ENCODE assay signal across 1 cellular context in the genomic region with DNA sequence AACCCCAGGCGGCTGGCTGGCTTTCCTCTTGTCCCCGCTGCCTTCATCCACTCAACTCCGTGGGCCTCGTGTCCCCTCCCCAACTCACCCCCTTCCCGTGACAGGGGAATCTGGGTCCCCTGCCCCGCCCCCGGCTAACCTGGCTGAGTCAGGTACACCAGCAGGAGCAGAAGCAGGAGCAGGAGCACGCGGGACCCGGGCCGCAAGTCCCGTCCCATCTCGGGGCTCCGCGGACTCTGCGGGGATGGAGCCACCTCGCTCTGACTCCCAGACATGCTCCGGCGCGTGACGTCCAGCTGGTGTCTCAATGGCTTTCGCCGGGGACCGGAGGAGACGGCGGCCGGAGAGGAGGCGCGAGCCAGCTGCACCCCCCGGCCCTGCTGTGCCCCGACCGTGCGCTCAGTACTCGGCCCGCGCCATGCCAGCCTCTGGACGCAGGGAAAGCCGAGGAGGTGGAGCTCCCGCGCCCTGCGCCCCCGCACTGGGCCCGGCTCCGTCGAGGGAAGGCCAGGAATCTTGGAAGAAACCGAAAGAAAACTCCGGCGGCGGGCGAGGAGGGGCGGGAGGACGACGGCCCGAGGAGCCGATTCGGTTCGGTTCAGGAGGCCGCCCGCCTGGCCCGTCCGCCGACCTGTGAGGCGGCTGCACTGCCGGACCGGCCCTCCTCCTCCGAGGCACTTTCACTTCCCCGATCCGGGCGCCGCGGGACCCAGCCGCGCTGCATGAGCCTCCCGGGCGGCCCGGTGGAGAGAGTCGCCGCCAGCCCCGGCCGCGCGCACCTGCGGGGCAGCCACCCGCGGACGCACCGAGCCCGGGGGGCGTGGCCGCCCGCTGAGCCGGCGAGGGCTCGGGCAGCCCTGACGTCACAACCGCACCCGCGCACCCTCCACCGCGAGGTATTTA.
TF ChIP-seq lines count a peak whose summit lies in the region.

A gene with protein sequence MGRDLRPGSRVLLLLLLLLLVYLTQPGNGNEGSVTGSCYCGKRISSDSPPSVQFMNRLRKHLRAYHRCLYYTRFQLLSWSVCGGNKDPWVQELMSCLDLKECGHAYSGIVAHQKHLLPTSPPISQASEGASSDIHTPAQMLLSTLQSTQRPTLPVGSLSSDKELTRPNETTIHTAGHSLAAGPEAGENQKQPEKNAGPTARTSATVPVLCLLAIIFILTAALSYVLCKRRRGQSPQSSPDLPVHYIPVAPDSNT (minus strand): TSS at position 807 of the 903 bp plus-strand sequence. CDS start 589 bp downstream, at position 218.
A gene with protein sequence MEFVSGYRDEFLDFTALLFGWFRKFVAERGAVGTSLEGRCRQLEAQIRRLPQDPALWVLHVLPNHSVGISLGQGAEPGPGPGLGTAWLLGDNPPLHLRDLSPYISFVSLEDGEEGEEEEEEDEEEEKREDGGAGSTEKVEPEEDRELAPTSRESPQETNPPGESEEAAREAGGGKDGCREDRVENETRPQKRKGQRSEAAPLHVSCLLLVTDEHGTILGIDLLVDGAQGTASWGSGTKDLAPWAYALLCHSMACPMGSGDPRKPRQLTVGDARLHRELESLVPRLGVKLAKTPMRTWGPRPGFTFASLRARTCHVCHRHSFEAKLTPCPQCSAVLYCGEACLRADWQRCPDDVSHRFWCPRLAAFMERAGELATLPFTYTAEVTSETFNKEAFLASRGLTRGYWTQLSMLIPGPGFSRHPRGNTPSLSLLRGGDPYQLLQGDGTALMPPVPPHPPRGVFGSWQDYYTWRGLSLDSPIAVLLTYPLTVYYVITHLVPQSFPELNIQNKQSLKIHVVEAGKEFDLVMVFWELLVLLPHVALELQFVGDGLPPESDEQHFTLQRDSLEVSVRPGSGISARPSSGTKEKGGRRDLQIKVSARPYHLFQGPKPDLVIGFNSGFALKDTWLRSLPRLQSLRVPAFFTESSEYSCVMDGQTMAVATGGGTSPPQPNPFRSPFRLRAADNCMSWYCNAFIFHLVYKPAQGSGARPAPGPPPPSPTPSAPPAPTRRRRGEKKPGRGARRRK (plus strand): TSS at position 712 of the 903 bp plus-strand sequence. CDS start 716 bp downstream, outside the sequence.

TF ChIP-seq in HepG2, 621 proteins besides CTCF, POLR2A, EP300 and RAD21 (continued from another document and continues in another):
- TF ChIP-seq CEBPZ (IDR thresholded peaks at IDR 0.05; ENCODE audit: low read length): no peak
- TF ChIP-seq ZNF432 (CRISPR knock-in tag; IDR thresholded peaks at IDR 0.05; ENCODE audit: borderline replicate concordance): no peak
- TF ChIP-seq CBX2 (IDR thresholded peaks at IDR 0.05; ENCODE audit: low read depth, low read length): no peak
- TF ChIP-seq CBX2 (CRISPR knock-in tag; IDR thresholded peaks at IDR 0.05; ENCODE audit: low read depth): no peak
- no peak for TF ChIP-seq SP1 (IDR thresholded peaks at IDR 0.05)
- TF ChIP-seq SP1 (CRISPR knock-in tag; IDR thresholded peaks at IDR 0.05): no peak; the same call in 1 of the 2 replicates
- TF ChIP-seq SATB2 (CRISPR knock-in tag; IDR thresholded peaks at IDR 0.05): no peak
- TF ChIP-seq NCOA2 (CRISPR knock-in tag; IDR thresholded peaks at IDR 0.05): no peak
- TF ChIP-seq ZBTB8A (CRISPR knock-in tag; IDR thresholded peaks at IDR 0.05; ENCODE audit: borderline replicate concordance, low read depth): 0 out of 2 replicates have a peak, but pooled peaks have one; percentile 68
- TF ChIP-seq CREB3 (CRISPR knock-in tag; IDR thresholded peaks at IDR 0.05): 0 out of 2 replicates have a peak, but pooled peaks have one; percentile 4
- TF ChIP-seq ZNF274 (CRISPR knock-in tag; IDR thresholded peaks at IDR 0.05): peak; percentile 82
- TF ChIP-seq, protein P1, sequence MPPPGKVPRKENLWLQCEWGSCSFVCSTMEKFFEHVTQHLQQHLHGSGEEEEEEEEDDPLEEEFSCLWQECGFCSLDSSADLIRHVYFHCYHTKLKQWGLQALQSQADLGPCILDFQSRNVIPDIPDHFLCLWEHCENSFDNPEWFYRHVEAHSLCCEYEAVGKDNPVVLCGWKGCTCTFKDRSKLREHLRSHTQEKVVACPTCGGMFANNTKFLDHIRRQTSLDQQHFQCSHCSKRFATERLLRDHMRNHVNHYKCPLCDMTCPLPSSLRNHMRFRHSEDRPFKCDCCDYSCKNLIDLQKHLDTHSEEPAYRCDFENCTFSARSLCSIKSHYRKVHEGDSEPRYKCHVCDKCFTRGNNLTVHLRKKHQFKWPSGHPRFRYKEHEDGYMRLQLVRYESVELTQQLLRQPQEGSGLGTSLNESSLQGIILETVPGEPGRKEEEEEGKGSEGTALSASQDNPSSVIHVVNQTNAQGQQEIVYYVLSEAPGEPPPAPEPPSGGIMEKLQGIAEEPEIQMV (CRISPR knock-in tag; IDR thresholded peaks at IDR 0.05; ENCODE audit: low read depth): peak; percentile 17
- TF ChIP-seq ZNF790 (CRISPR knock-in tag; IDR thresholded peaks at IDR 0.05; ENCODE audit: borderline replicate concordance): peak; percentile 64; the same call in 1 of the 2 replicates
- TF ChIP-seq ATF3 (CRISPR knock-in tag; IDR thresholded peaks at IDR 0.05): no peak
- TF ChIP-seq LCORL (IDR thresholded peaks at IDR 0.05): no peak
- TF ChIP-seq LCORL (CRISPR knock-in tag; IDR thresholded peaks at IDR 0.05): peak; percentile 83
- TF ChIP-seq, protein P2, sequence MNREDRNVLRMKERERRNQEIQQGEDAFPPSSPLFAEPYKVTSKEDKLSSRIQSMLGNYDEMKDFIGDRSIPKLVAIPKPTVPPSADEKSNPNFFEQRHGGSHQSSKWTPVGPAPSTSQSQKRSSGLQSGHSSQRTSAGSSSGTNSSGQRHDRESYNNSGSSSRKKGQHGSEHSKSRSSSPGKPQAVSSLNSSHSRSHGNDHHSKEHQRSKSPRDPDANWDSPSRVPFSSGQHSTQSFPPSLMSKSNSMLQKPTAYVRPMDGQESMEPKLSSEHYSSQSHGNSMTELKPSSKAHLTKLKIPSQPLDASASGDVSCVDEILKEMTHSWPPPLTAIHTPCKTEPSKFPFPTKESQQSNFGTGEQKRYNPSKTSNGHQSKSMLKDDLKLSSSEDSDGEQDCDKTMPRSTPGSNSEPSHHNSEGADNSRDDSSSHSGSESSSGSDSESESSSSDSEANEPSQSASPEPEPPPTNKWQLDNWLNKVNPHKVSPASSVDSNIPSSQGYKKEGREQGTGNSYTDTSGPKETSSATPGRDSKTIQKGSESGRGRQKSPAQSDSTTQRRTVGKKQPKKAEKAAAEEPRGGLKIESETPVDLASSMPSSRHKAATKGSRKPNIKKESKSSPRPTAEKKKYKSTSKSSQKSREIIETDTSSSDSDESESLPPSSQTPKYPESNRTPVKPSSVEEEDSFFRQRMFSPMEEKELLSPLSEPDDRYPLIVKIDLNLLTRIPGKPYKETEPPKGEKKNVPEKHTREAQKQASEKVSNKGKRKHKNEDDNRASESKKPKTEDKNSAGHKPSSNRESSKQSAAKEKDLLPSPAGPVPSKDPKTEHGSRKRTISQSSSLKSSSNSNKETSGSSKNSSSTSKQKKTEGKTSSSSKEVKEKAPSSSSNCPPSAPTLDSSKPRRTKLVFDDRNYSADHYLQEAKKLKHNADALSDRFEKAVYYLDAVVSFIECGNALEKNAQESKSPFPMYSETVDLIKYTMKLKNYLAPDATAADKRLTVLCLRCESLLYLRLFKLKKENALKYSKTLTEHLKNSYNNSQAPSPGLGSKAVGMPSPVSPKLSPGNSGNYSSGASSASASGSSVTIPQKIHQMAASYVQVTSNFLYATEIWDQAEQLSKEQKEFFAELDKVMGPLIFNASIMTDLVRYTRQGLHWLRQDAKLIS (CRISPR knock-in tag; IDR thresholded peaks at IDR 0.05): no peak
- TF ChIP-seq ZNF280B (CRISPR knock-in tag; IDR thresholded peaks at IDR 0.05; ENCODE audit: borderline replicate concordance): peak; percentile 55; the same call in 1 of the 2 replicates
- TF ChIP-seq EEA1 (CRISPR knock-in tag; IDR thresholded peaks at IDR 0.05; ENCODE audit: borderline replicate concordance): peak; percentile 53; the same call in 1 of the 2 replicates
- 0 out of 2 replicates have a peak, but pooled peaks have one; percentile 14 for TF ChIP-seq STAT5B (CRISPR knock-in tag; IDR thresholded peaks at IDR 0.05)
- peak; percentile 48 for TF ChIP-seq SAP130 (CRISPR knock-in tag; IDR thresholded peaks at IDR 0.05; ENCODE audit: low read depth)
- peak; percentile 2; the same call in 1 of the 2 replicates for TF ChIP-seq ZNF451 (CRISPR knock-in tag; IDR thresholded peaks at IDR 0.05)
- TF ChIP-seq TBX2 (CRISPR knock-in tag; IDR thresholded peaks at IDR 0.05; ENCODE audit: borderline replicate concordance): peak; percentile 58; the same call in 1 of the 2 replicates
- TF ChIP-seq ZMAT3 (CRISPR knock-in tag; conservative IDR thresholded peaks at IDR 0.05): 0 out of 2 replicates have a peak, but pooled peaks have one; percentile 37
- no peak for TF ChIP-seq TGIF2 (CRISPR knock-in tag; IDR thresholded peaks at IDR 0.05)
- TF ChIP-seq REPIN1 (CRISPR knock-in tag; IDR thresholded peaks at IDR 0.05; ENCODE audit: borderline replicate concordance, low read depth): no peak
- no peak for TF ChIP-seq MBNL3 (CRISPR knock-in tag; conservative IDR thresholded peaks at IDR 0.05)
- TF ChIP-seq ZNF691 (CRISPR knock-in tag; IDR thresholded peaks at IDR 0.05; ENCODE audit: borderline replicate concordance, low read depth): peak; percentile 68
- TF ChIP-seq, protein P3, sequence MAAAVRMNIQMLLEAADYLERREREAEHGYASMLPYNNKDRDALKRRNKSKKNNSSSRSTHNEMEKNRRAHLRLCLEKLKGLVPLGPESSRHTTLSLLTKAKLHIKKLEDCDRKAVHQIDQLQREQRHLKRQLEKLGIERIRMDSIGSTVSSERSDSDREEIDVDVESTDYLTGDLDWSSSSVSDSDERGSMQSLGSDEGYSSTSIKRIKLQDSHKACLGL (CRISPR knock-in tag; IDR thresholded peaks at IDR 0.05): peak; percentile 83; the same call in 1 of the 2 replicates
- TF ChIP-seq FOXC1 (CRISPR knock-in tag; IDR thresholded peaks at IDR 0.05; ENCODE audit: borderline replicate concordance): no peak
- peak; percentile 81 for TF ChIP-seq ZNF333 (CRISPR knock-in tag; IDR thresholded peaks at IDR 0.05; ENCODE audit: borderline replicate concordance)
- TF ChIP-seq ZNF256 (CRISPR knock-in tag; conservative IDR thresholded peaks at IDR 0.05): no peak
- peak; percentile 89; the same call in 1 of the 2 replicates for TF ChIP-seq MEIS1 (CRISPR knock-in tag; IDR thresholded peaks at IDR 0.05; ENCODE audit: borderline replicate concordance)
- TF ChIP-seq ZNF33A (CRISPR knock-in tag; IDR thresholded peaks at IDR 0.05; ENCODE audit: borderline replicate concordance): no peak
- TF ChIP-seq ZNF549 (CRISPR knock-in tag; IDR thresholded peaks at IDR 0.05): no peak
- TF ChIP-seq NR0B2 (CRISPR knock-in tag; IDR thresholded peaks at IDR 0.05): peak; percentile 60
- 0 out of 2 replicates have a peak, but pooled peaks have one; percentile 12 for TF ChIP-seq MED1 (CRISPR knock-in tag; IDR thresholded peaks at IDR 0.05)
- 0 out of 2 replicates have a peak, but pooled peaks have one; percentile 31 for TF ChIP-seq ZNF773 (CRISPR knock-in tag; IDR thresholded peaks at IDR 0.05; ENCODE audit: borderline replicate concordance)
